In genomic region chrX:95218964-95219363, GRCh38 we compare ENCODE assay signal across 20 cellular contexts.
"Had no signal": no experiment of that assay in that cellular context is flagged by ENCODE, and none has a peak within 500 bp of the region (broad histone marks: within the 10 kb centered on the region; RNA-seq: fewer than 3 reads in every experiment).

No MANE protein-coding gene starts in this region.

- FAIRE-seq: endometrium, frontal cortex had no signal

- DNase-seq: effector memory CD4-positive, alpha-beta T cell; heart left ventricle; hypothalamus; left colon; left ventricle myocardium superior; naive thymus-derived CD4-positive, alpha-beta T cell; nephron progenitor cell; psoas muscle; retina; right lobe of liver; stimulated activated CD4-positive, alpha-beta T cell treated with anti-CD3 and anti-CD28 coated beads, Interleukin-4, amount 100 ng/mL, for 1 hour; stimulated activated CD8-positive, alpha-beta memory T cell treated with anti-CD3 and anti-CD28 coated beads, Interleukin-4, amount 100 ng/mL, for 48 hours; tibial artery; upper lobe of right lung had no signal

- H3K9me3 ChIP-seq: heart left ventricle, neutrophil, right lobe of liver, tibial artery, upper lobe of right lung had no signal

- H3K27ac ChIP-seq: heart left ventricle, neutrophil, psoas muscle, right lobe of liver, tibial artery, upper lobe of right lung had no signal

- ATAC-seq: esophagus mucosa; heart left ventricle; left colon; left ventricle myocardium superior; naive thymus-derived CD4-positive, alpha-beta T cell; psoas muscle; right lobe of liver; stimulated activated effector memory CD8-positive, alpha-beta T cell treated with anti-CD3 and anti-CD28 coated beads, Interleukin-12 subunit alpha, Interleukin-12 subunit beta, amount 100 ng/mL, for 72 hours; upper lobe of right lung had no signal

- H3K27me3 ChIP-seq: heart left ventricle, neutrophil, right lobe of liver, tibial artery, upper lobe of right lung had no signal

- H3K4me3 ChIP-seq: heart left ventricle, lung, psoas muscle, right lobe of liver, tibial artery, upper lobe of right lung had no signal

- H3K4me1 ChIP-seq: heart left ventricle, psoas muscle, right lobe of liver, tibial artery, upper lobe of right lung had no signal

- H3K36me3 ChIP-seq: heart left ventricle, neutrophil, right lobe of liver, tibial artery, upper lobe of right lung had no signal
